35 cellular contexts compared by ENCODE assay signal in genomic region chr9:132011309-132011708, GRCh38.
"Had no signal": no experiment of that assay in that cellular context is flagged by ENCODE, and none has a peak within 500 bp of the region (broad histone marks: within the 10 kb centered on the region; RNA-seq: fewer than 3 reads in every experiment).

No MANE protein-coding gene starts in this region.

- H3K4me1 ChIP-seq: breast epithelium had no signal

- H3K9me3 ChIP-seq: adrenal gland, body of pancreas, breast epithelium had no signal

- H3K27me3 ChIP-seq: adrenal gland, body of pancreas, brain microvascular endothelial cell, breast epithelium had no signal

- FAIRE-seq: astrocyte, TTC549 had no signal

- H3K36me3 ChIP-seq: adrenal gland, brain microvascular endothelial cell, breast epithelium had no signal

- DNase-seq: activated CD4-positive, alpha-beta memory T cell treated with anti-CD3 and anti-CD28 coated beads for 36 hours; activated CD4-positive, alpha-beta T cell treated with anti-CD3 and anti-CD28 coated beads for 4 hours; activated CD4-positive, alpha-beta T cell treated with anti-CD3 and anti-CD28 coated beads, Interleukin-2, amount 10 ng/mL, durations not matched to agents 24 days and 14 days; activated CD4-positive, alpha-beta T cell treated with anti-CD3 and anti-CD28 coated beads, Interleukin-2, amount 50 U/mL, for 1 hour; activated CD4-positive, alpha-beta T cell treated with anti-CD3 and anti-CD28 coated beads, Interleukin-2, amount 50 U/mL, for 4 hours; activated CD4-positive, CD25-positive, alpha-beta regulatory T cell; activated CD4-positive, CD25-positive, alpha-beta regulatory T cell treated with anti-CD3 and anti-CD28 coated beads, Interleukin-2, amount 50 U/mL, for 72 hours; activated CD8-positive, alpha-beta memory T cell treated with anti-CD3 and anti-CD28 coated beads, Interleukin-2, amount 50 U/mL, for 4 hours; activated CD8-positive, alpha-beta T cell treated with anti-CD3 and anti-CD28 coated beads for 36 hours; activated effector memory CD4-positive, alpha-beta T cell treated with anti-CD3 and anti-CD28 coated beads, Interleukin-2, amount 50 U/mL, for 16 hours; activated gamma-delta T cell treated with Interleukin-2 at 50 U/mL for 16 hours; activated naive CD4-positive, alpha-beta T cell; activated naive CD4-positive, alpha-beta T cell treated with anti-CD3 and anti-CD28 coated beads for 36 hours; activated naive CD4-positive, alpha-beta T cell treated with anti-CD3 and anti-CD28 coated beads, Interleukin-2, amount 50 U/mL, for 16 hours; activated naive CD8-positive, alpha-beta T cell treated with anti-CD3 and anti-CD28 coated beads for 36 hours; activated T-cell treated with anti-CD3 and anti-CD28 coated beads for 4 hours; activated T-cell treated with anti-CD3 and anti-CD28 coated beads, Interleukin-2, amount 50 U/mL, for 1 hour; activated T-cell treated with anti-CD3 and anti-CD28 coated beads, Interleukin-2, amount 50 U/mL, for 4 hours; activated T-cell treated with anti-CD3 and anti-CD28 coated beads, Interleukin-2, amount 50 U/mL, for 72 hours; adrenal gland; amniotic stem cell; aorta; body of pancreas; brain microvascular endothelial cell; central memory CD4-positive, alpha-beta T cell; T-helper 1 cell; T-helper 2 cell; T-helper 9 cell; WERI-Rb-1 had no signal

- H3K27ac ChIP-seq: adrenal gland, body of pancreas, brain microvascular endothelial cell, breast epithelium, WERI-Rb-1 had no signal

- ATAC-seq: activated CD8-positive, alpha-beta T cell treated with anti-CD3 and anti-CD28 coated beads for 36 hours; activated naive CD4-positive, alpha-beta T cell treated with anti-CD3 and anti-CD28 coated beads, Interleukin-2, amount 50 U/mL, for 72 hours; activated T-cell treated with anti-CD3 and anti-CD28 coated beads, Interleukin-2, amount 50 U/mL, for 4 hours; activated T-cell treated with anti-CD3 and anti-CD28 coated beads, Interleukin-2, amount 50 U/mL, for 72 hours; activated T-helper 17 cell treated with anti-CD3 and anti-CD28 coated beads, Interleukin-2, amount 50 U/mL, for 72 hours; body of pancreas; WTC11 had no signal

- H3K4me3 ChIP-seq: adrenal gland, body of pancreas, breast epithelium had no signal
